In the genomic region with DNA sequence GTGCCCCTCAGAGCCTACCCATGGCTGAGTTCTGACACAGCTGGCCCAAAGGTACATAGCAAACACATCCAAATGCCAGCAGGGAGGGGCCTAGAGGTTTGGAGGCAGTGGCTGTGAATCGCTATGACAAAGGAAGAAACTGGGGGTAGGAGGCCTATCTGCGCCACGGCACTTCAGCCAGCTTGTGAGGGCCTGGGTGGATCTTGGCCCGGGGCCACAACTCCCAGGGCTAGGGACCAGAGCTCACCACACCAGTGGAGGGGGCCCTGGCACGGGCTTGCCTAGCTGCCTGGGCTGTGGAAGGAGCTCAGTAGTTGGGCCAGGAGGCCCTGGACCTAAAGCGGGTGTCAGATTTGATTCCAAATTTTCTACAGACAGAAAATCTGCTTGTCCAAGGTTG, we compare ENCODE assay signal across 9 cellular contexts. TPM values are rescaled to one million over a fixed set of nuclear protein-coding genes. Genes with fewer than 3 reads are reported as not detected.
DNase-seq lines count a peak whose midpoint lies in the region; ATAC-seq and TF ChIP-seq lines count a peak whose summit lies in the region.
"Had no signal": no experiment of that assay in that cellular context is flagged by ENCODE, and none has a peak within 500 bp of the region (broad histone marks: within the 10 kb centered on the region; RNA-seq: fewer than 3 reads in every experiment).

No MANE protein-coding gene starts in this region.

- no peak for TF ChIP-seq CTCF in mammary epithelial cell (conservative IDR thresholded peaks at IDR 0.05 in 1 of 2, IDR thresholded peaks at IDR 0.05 in 1 of 2; ENCODE audit: extremely low read depth in 1 of 2, insufficient read depth in 1 of 2, low read depth in 1 of 2, low read length in 2 of 2)
- TF ChIP-seq CTCF in upper lobe of right lung (IDR thresholded peaks at IDR 0.05), result no peak
- TF ChIP-seq CTCF in MM.1S (IDR thresholded peaks at IDR 0.05; ENCODE audit: low read length), result no peak

- no peak for ATAC-seq in upper lobe of right lung

- H4K91ac ChIP-seq in mesenchymal stem cell (ENCODE audit: low read length), result no peak overlapping the region

- H3K9me3 ChIP-seq in mammary epithelial cell (replicated peaks; ENCODE audit: insufficient read depth, low read length), result no peaks in the 10 kb centered on the region
- no peaks in the 10 kb centered on the region for H3K9me3 ChIP-seq in mesenchymal stem cell (ENCODE audit: control insufficient read depth, low read length)
- no peaks in the 10 kb centered on the region for H3K9me3 ChIP-seq in upper lobe of right lung
- H3K9me3 ChIP-seq in MM.1S (replicated peaks; ENCODE audit: insufficient read depth, low read length), result no peaks in the 10 kb centered on the region

- 44% methylated on average over 1 of the region's 6 CpGs for WGBS in mammary epithelial cell (ENCODE audit: low coverage, missing lambda C conversion rate)
- 97% methylated on average over 6 of the region's 6 CpGs for WGBS in mesenchymal stem cell

- no peak overlapping the region for H3K14ac ChIP-seq in mesenchymal stem cell (ENCODE audit: low read length in 2 of 2)

- no peak overlapping the region for H3K9ac ChIP-seq in mammary epithelial cell (ENCODE audit: insufficient read depth, low read length)
- no peak overlapping the region for H3K9ac ChIP-seq in mesenchymal stem cell (ENCODE audit: low read length)
- H3K9ac ChIP-seq in MM.1S (ENCODE audit: low read length), result no peak overlapping the region

- dilution Hi-C loops in mammary epithelial cell (cut with HindIII; ENCODE audit: low sequenced_read_pairs), result loop anchor here (5.0 kb wide), 3 partner anchors 36 to 86 kb away; no protein-coding TSS in a partner anchor

- H3K4ac ChIP-seq in mesenchymal stem cell (ENCODE audit: low read depth in 1 of 2, low read length in 2 of 2), result no peak overlapping the region

- H4K8ac ChIP-seq in mesenchymal stem cell (ENCODE audit: low read length), result no peak overlapping the region

- no peak overlapping the region for H3K4me3 ChIP-seq in mammary epithelial cell (replicated peaks in 1 of 3; ENCODE audit: insufficient read depth in 1 of 3, low read depth in 2 of 3, low read length in 3 of 3)
- H3K4me3 ChIP-seq in mesenchymal stem cell (ENCODE audit: insufficient read depth in 1 of 2, low read depth in 1 of 2, low read length in 2 of 2), result no peak overlapping the region
- H3K4me3 ChIP-seq in upper lobe of right lung, result no peak overlapping the region
- H3K4me3 ChIP-seq in MM.1S (ENCODE audit: low read length), result no peak overlapping the region

- no peak overlapping the region for H2AFZ ChIP-seq in mammary epithelial cell (ENCODE audit: low read depth, low read length)
- no peak overlapping the region for H2AFZ ChIP-seq in mesenchymal stem cell (ENCODE audit: low read depth, low read length)
- no peak overlapping the region for H2AFZ ChIP-seq in MM.1S (ENCODE audit: low read length)

- H2BK15ac ChIP-seq in mesenchymal stem cell (ENCODE audit: low read depth, poor library complexity, severe bottlenecking), result no peak overlapping the region

- H3K4me2 ChIP-seq in mammary epithelial cell (ENCODE audit: insufficient read depth, low read depth, low read length) (peak overlapping the region; percentile 56), mesenchymal stem cell (ENCODE audit: low read length, poor library complexity, severe bottlenecking) (no peak overlapping the region), MM.1S (ENCODE audit: low read depth, low read length) (no peak overlapping the region)

- H3K79me2 ChIP-seq in mammary epithelial cell (ENCODE audit: insufficient read depth, low read length) (peaks cover 9% of the 10 kb centered on the region), MM.1S (ENCODE audit: low read length) (no peaks in the 10 kb centered on the region)

- H4K20me1 ChIP-seq in mammary epithelial cell (ENCODE audit: insufficient read depth, low read length) (no peaks in the 10 kb centered on the region), MM.1S (ENCODE audit: insufficient read depth, low read length) (no peaks in the 10 kb centered on the region)

- H3F3A ChIP-seq in MM.1S (ENCODE audit: insufficient read depth, low read length), result no peaks in the 10 kb centered on the region

- H2BK5ac ChIP-seq in mesenchymal stem cell (ENCODE audit: low read depth, low read length, poor library complexity, severe bottlenecking), result no peak overlapping the region

- no peak overlapping the region for H3K18ac ChIP-seq in mesenchymal stem cell (ENCODE audit: low read depth in 1 of 2, low read length in 2 of 2)

- H3K27me3 ChIP-seq in mammary epithelial cell (ENCODE audit: insufficient read depth, low read length), result no peaks in the 10 kb centered on the region
- no peaks in the 10 kb centered on the region for H3K27me3 ChIP-seq in mesenchymal stem cell (ENCODE audit: control insufficient read depth in 1 of 2, insufficient read depth in 1 of 2, low read length in 2 of 2)
- no peaks in the 10 kb centered on the region for H3K27me3 ChIP-seq in upper lobe of right lung
- no peaks in the 10 kb centered on the region for H3K27me3 ChIP-seq in MM.1S (replicated peaks; ENCODE audit: insufficient read depth, low read length)

- in situ Hi-C loops in mammary epithelial cell (cut with MboI; ENCODE audit: low sequenced_read_pairs in 2 of 2), result no loop called here

- peak overlapping the region; percentile 86 for H2AK5ac ChIP-seq in mesenchymal stem cell (ENCODE audit: low read length, severe bottlenecking)

- H3K4me1 ChIP-seq in mammary epithelial cell (ENCODE audit: insufficient read depth, low read length), result peaks cover 63% of the 10 kb centered on the region
- peaks cover 25% of the 10 kb centered on the region for H3K4me1 ChIP-seq in mesenchymal stem cell (ENCODE audit: control insufficient read depth, insufficient read depth, low read depth, low read length)
- H3K4me1 ChIP-seq in upper lobe of right lung, result no peaks in the 10 kb centered on the region
- H3K4me1 ChIP-seq in MM.1S (ENCODE audit: low read length), result no peaks in the 10 kb centered on the region

- no peak overlapping the region for H2BK120ac ChIP-seq in mesenchymal stem cell (ENCODE audit: low read depth, low read length)

- no peak overlapping the region for H2BK12ac ChIP-seq in mesenchymal stem cell (ENCODE audit: low read length in 2 of 2)

- H3K23ac ChIP-seq in mesenchymal stem cell (ENCODE audit: low read length in 2 of 2), result no peak overlapping the region

- CTCF ChIA-PET in mammary epithelial cell (lab: Charles Lee; ENCODE audit: low non-redundant PET), result no interaction called here

- peaks cover 10% of the 10 kb centered on the region for H3K79me1 ChIP-seq in mesenchymal stem cell (replicated peaks; ENCODE audit: low read length, poor library complexity, severe bottlenecking)

- H3K27ac ChIP-seq in mammary epithelial cell (ENCODE audit: insufficient read depth, low read depth, low read length) (peak overlapping the region; percentile 63), mesenchymal stem cell (ENCODE audit: low read length, poor library complexity, severe bottlenecking) (peak overlapping the region; percentile 83), upper lobe of right lung (no peak overlapping the region), MM.1S (ENCODE audit: low read length) (no peak overlapping the region)

- BruUV-seq in mammary epithelial cell (replicated peaks; lab: Mats Ljungman, UMichigan), result no TSS peak

- H3K36me3 ChIP-seq in mammary epithelial cell (ENCODE audit: insufficient read depth, low read length) (peaks cover 6% of the 10 kb centered on the region), mesenchymal stem cell (ENCODE audit: control insufficient read depth in 1 of 2, insufficient read depth in 2 of 2, low read depth in 1 of 2, low read length in 2 of 2) (peaks cover 57 to 79% of the 10 kb centered on the region in 2 experiments), upper lobe of right lung (peaks cover 53% of the 10 kb centered on the region), MM.1S (replicated peaks; ENCODE audit: insufficient read depth, low read length) (no peaks in the 10 kb centered on the region; the same call in 1 of the 2 replicates)

- intact Hi-C loops in mammary epithelial cell (cut with micrococcal nuclease), result no loop called here
- intact Hi-C loops in upper lobe of right lung (cut with DNase I), result no loop called here

- peak; percentile 12 for DNase-seq in activated CD8-positive, alpha-beta memory T cell treated with anti-CD3 and anti-CD28 coated beads, Interleukin-2, amount 50 U/mL, for 4 hours
- no peak for DNase-seq in activated CD8-positive, alpha-beta memory T cell treated with anti-CD3 and anti-CD28 coated beads for 24 hours
- DNase-seq in mammary epithelial cell (no peak), mesenchymal stem cell (no peak), upper lobe of right lung (peak; percentile 51), kidney glomerular epithelial cell (lab: John Stamatoyannopoulos, UW) (no peak), MM.1S (no peak), COLO668 (lab: John Stamatoyannopoulos, UW; ENCODE audit: unreplicated experiment) (no peak)
- DNase-seq: activated naive CD4-positive, alpha-beta T cell treated with anti-CD3 and anti-CD28 coated beads, Interleukin-2, amount 50 U/mL, for 16 hours had no signal

- H3K9me2 ChIP-seq in MM.1S (replicated peaks; ENCODE audit: insufficient read depth, low read length), result no peaks in the 10 kb centered on the region

RNA-seq across cellular contexts. Expression of gene NAP1L4, which starts 9.4 kb away (rescaled TPM):
- total RNA-seq in mammary epithelial cell (100 to 1,000 TPM in 1 of 2 donors, 10 to 100 TPM in 1; 89.2 to 153 TPM), upper lobe of right lung (92.7 TPM)
- polyA plus RNA-seq in mammary epithelial cell, result 106 TPM
- 90.9 TPM for polyA minus RNA-seq in mammary epithelial cell
- 67.4 TPM for polyA plus RNA-seq in mesenchymal stem cell (2013, experiment 1 of 2)
- polyA plus RNA-seq in mesenchymal stem cell (2013, experiment 2 of 2), result 68.8 TPM

RNA-seq across cellular contexts. Expression of gene CARS1, which starts 55.7 kb away (rescaled TPM):
- 100 to 1,000 TPM; 112 to 125 TPM for total RNA-seq in mammary epithelial cell
- polyA plus RNA-seq in mammary epithelial cell, result 66.3 TPM
- 32.1 TPM for polyA minus RNA-seq in mammary epithelial cell
- 70.6 TPM for polyA plus RNA-seq in mesenchymal stem cell (2013, experiment 1 of 2)
- 69.9 TPM for polyA plus RNA-seq in mesenchymal stem cell (2013, experiment 2 of 2)
- total RNA-seq in upper lobe of right lung, result 34.6 TPM

Comparison
In these comparisons a context has a peak if more than half of its experiments do, and no peak if none do; other contexts are left out.
1. DNase-seq: peak in activated CD8-positive, alpha-beta memory T cell treated with anti-CD3 and anti-CD28 coated beads, Interleukin-2, amount 50 U/mL, for 4 hours (single experiment) and upper lobe of right lung (single experiment); none in activated CD8-positive, alpha-beta memory T cell treated with anti-CD3 and anti-CD28 coated beads for 24 hours (single experiment), mammary epithelial cell (single experiment), mesenchymal stem cell (single experiment), kidney glomerular epithelial cell (single experiment), MM.1S (single experiment) and COLO668 (single experiment).
2. H3K27ac ChIP-seq: peak in mammary epithelial cell (single experiment) and mesenchymal stem cell (single experiment); none in upper lobe of right lung (single experiment) and MM.1S (single experiment).